Comparison of ENCODE assay signal across 24 cellular contexts in the genomic region with DNA sequence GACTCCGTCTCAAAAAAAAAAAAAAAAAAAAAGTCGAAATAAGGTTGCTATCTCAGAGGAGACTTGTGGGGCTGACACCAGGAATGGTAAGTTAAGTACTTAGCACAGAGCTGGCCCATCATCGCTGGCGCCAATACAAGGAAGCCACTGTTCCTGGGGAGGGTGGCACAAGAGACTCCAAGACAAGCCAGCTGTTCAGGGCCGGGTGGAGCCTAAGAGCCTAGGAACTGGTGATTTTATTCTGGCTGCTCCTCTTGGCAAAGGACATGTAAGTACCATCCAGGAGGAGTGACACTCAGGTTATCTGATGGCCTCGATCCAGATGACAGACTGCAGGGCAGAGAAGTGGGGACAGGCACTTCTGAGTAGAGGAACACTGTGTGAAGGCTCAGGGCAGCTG. TPM values are rescaled to one million over a fixed set of nuclear protein-coding genes. Genes with fewer than 3 reads are reported as not detected.
DNase-seq lines count a peak whose midpoint lies in the region; ATAC-seq lines count a peak whose summit lies in the region.
"Had no signal": no experiment of that assay in that cellular context is flagged by ENCODE, and none has a peak within 500 bp of the region (broad histone marks: within the 10 kb centered on the region; RNA-seq: fewer than 3 reads in every experiment).

No MANE protein-coding gene starts in this region.

- POLR2A ChIA-PET in activated CD4-positive, alpha-beta T cell treated with anti-CD3 and anti-CD28 coated beads, Interleukin-2, amount 10 ng/mL, durations not matched to agents 7 days and 5 days (lab: Charles Lee), result no interaction called here

- H3K36me3 Mint-ChIP-seq in activated CD4-positive, alpha-beta T cell treated with anti-CD3 and anti-CD28 coated beads, Interleukin-2, amount 10 ng/mL, durations not matched to agents 7 days and 5 days (ENCODE audit: low read depth), result peaks cover 20% of the 10 kb centered on the region
- peaks cover 22% of the 10 kb centered on the region for H3K36me3 Mint-ChIP-seq in central memory CD8-positive, alpha-beta T cell (ENCODE audit: insufficient read depth)

- H3K27ac Mint-ChIP-seq in activated CD4-positive, alpha-beta T cell treated with anti-CD3 and anti-CD28 coated beads, Interleukin-2, amount 10 ng/mL, durations not matched to agents 7 days and 5 days, result peak overlapping the region; percentile 38
- H3K27ac Mint-ChIP-seq in central memory CD8-positive, alpha-beta T cell (ENCODE audit: low read depth), result peak overlapping the region; percentile 20
- H3K27ac Mint-ChIP-seq: T-helper 2 cell treated with Interferon-gamma antibody and Interleukin-4, amounts not matched to agents 5 μg/mL and 100 μg/mL, for 36 hours had no signal

- in situ Hi-C loops in ACHN (cut with HindIII; ENCODE audit: low pct_ligation_motif_present, low pct_unique_long_range_greater_than_20kb, low sequenced_read_pairs), result no loop called here

- H3K9me3 Mint-ChIP-seq in activated CD4-positive, alpha-beta T cell treated with anti-CD3 and anti-CD28 coated beads, Interleukin-2, amount 10 ng/mL, durations not matched to agents 7 days and 5 days, result no peaks in the 10 kb centered on the region
- no peaks in the 10 kb centered on the region for H3K9me3 Mint-ChIP-seq in central memory CD8-positive, alpha-beta T cell
- H3K9me3 Mint-ChIP-seq: effector memory CD8-positive, alpha-beta T cell; T-helper 2 cell treated with Interferon-gamma antibody and Interleukin-4, amounts not matched to agents 5 μg/mL and 100 μg/mL, for 36 hours had no signal

- DNase-seq in activated CD4-positive, alpha-beta T cell treated with anti-CD3 and anti-CD28 coated beads, Interleukin-2, amount 10 ng/mL, durations not matched to agents 7 days and 5 days, result no peak
- DNase-seq in activated CD4-positive, alpha-beta T cell treated with anti-CD3 and anti-CD28 coated beads for 1 hour, result no peak
- peak; percentile 31 for DNase-seq in NCI-H2029 (lab: John Stamatoyannopoulos, UW)
- DNase-seq in central memory CD8-positive, alpha-beta T cell (ENCODE audit: low spot score in 2 of 2), result no peak
- peak; percentile 24 for DNase-seq in putamen (ENCODE audit: low spot score)
- no peak for DNase-seq in NCI-H1436 (lab: John Stamatoyannopoulos, UW)
- DNase-seq in ACHN, result no peak
- DNase-seq: 8988T; activated gamma-delta T cell treated with Interleukin-2 at 50 U/mL for 16 hours; DMS 273 treated with DMSO at 0.1 percent for 48 hours; effector memory CD8-positive, alpha-beta T cell; GDM1; HCEC 1CT; NCI-H1436 treated with DMSO at 0.1 percent for 48 hours; NCI-H2227 treated with DMSO at 0.1 percent for 48 hours; pancreas; PC-9; sigmoid colon; stimulated activated naive CD4-positive, alpha-beta T cell; trophoblast cell had no signal

- peaks cover 43% of the 10 kb centered on the region for H3K4me1 Mint-ChIP-seq in activated CD4-positive, alpha-beta T cell treated with anti-CD3 and anti-CD28 coated beads, Interleukin-2, amount 10 ng/mL, durations not matched to agents 7 days and 5 days
- peaks cover 38% of the 10 kb centered on the region for H3K4me1 Mint-ChIP-seq in central memory CD8-positive, alpha-beta T cell

- CTCF ChIA-PET in activated CD4-positive, alpha-beta T cell treated with anti-CD3 and anti-CD28 coated beads, Interleukin-2, amount 10 ng/mL, durations not matched to agents 7 days and 5 days (lab: Charles Lee), result interaction anchor here (0.6 kb wide), 2 partner anchors 27 to 544 kb away, joined by 3 to 4 read pairs; no protein-coding TSS in a partner anchor

- no peaks in the 10 kb centered on the region for H3K27me3 Mint-ChIP-seq in activated CD4-positive, alpha-beta T cell treated with anti-CD3 and anti-CD28 coated beads, Interleukin-2, amount 10 ng/mL, durations not matched to agents 7 days and 5 days
- H3K27me3 Mint-ChIP-seq in central memory CD8-positive, alpha-beta T cell, result no peaks in the 10 kb centered on the region
- H3K27me3 Mint-ChIP-seq: effector memory CD8-positive, alpha-beta T cell had no signal

- ATAC-seq in central memory CD8-positive, alpha-beta T cell (replicated peaks; ENCODE audit: extremely low read depth, poor library complexity, severe bottlenecking), result no peak
- ATAC-seq in GM18498 (IDR thresholded peaks at IDR 0.05; ENCODE audit: unreplicated experiment), result no peak
- ATAC-seq: effector memory CD8-positive, alpha-beta T cell; HepG2; pancreas had no signal

- H3K4me3 Mint-ChIP-seq in activated CD4-positive, alpha-beta T cell treated with anti-CD3 and anti-CD28 coated beads, Interleukin-2, amount 10 ng/mL, durations not matched to agents 7 days and 5 days, result no peak overlapping the region
- peak overlapping the region; percentile 6 for H3K4me3 Mint-ChIP-seq in central memory CD8-positive, alpha-beta T cell
- H3K4me3 Mint-ChIP-seq: effector memory CD8-positive, alpha-beta T cell; T-helper 2 cell treated with Interferon-gamma antibody and Interleukin-4, amounts not matched to agents 5 μg/mL and 100 μg/mL, for 36 hours had no signal

RNA-seq across cellular contexts. Expression of a gene that starts 3.8 kb away (rescaled TPM):
- 10 to 100 TPM; 52.2 to 53.9 TPM for total RNA-seq in activated CD4-positive, alpha-beta T cell treated with anti-CD3 and anti-CD28 coated beads, Interleukin-2, amount 10 ng/mL, durations not matched to agents 7 days and 5 days

RNA-seq across cellular contexts. Expression of a gene that starts 16.6 kb away (rescaled TPM):
- total RNA-seq in activated CD4-positive, alpha-beta T cell treated with anti-CD3 and anti-CD28 coated beads, Interleukin-2, amount 10 ng/mL, durations not matched to agents 7 days and 5 days, result not detected

RNA-seq across cellular contexts. Expression of a gene that starts 22.2 kb away (rescaled TPM):
- total RNA-seq in activated CD4-positive, alpha-beta T cell treated with anti-CD3 and anti-CD28 coated beads, Interleukin-2, amount 10 ng/mL, durations not matched to agents 7 days and 5 days, result 10 to 100 TPM; 27.5 to 33.9 TPM
- total RNA-seq: SJSA1 had no signal

RNA-seq across cellular contexts. Expression of a gene that starts 26.3 kb away (rescaled TPM):
- 10 to 100 TPM; 21.6 to 28.8 TPM for total RNA-seq in activated CD4-positive, alpha-beta T cell treated with anti-CD3 and anti-CD28 coated beads, Interleukin-2, amount 10 ng/mL, durations not matched to agents 7 days and 5 days

RNA-seq across cellular contexts. Expression of a gene that starts 42.0 kb away (rescaled TPM):
- total RNA-seq in activated CD4-positive, alpha-beta T cell treated with anti-CD3 and anti-CD28 coated beads, Interleukin-2, amount 10 ng/mL, durations not matched to agents 7 days and 5 days, result 1 to 10 TPM; 4.6 to 4.7 TPM

Comparison
In these comparisons a context has a peak if more than half of its experiments do, and no peak if none do; other contexts are left out.
1. DNase-seq: peak in NCI-H2029 (single experiment) and putamen (single experiment); none in activated CD4-positive, alpha-beta T cell treated with anti-CD3 and anti-CD28 coated beads, Interleukin-2, amount 10 ng/mL, durations not matched to agents 7 days and 5 days (single experiment), activated CD4-positive, alpha-beta T cell treated with anti-CD3 and anti-CD28 coated beads for 1 hour (single experiment), central memory CD8-positive, alpha-beta T cell (0 of 2), NCI-H1436 (single experiment) and ACHN (single experiment).